Comparison of ENCODE assay signal across 6 cellular contexts in genomic region chr20:63652192-63652980, GRCh38. TPM values are rescaled to one million over a fixed set of nuclear protein-coding genes. Genes with fewer than 3 reads are reported as not detected.
DNase-seq lines count a peak whose midpoint lies in the region; ATAC-seq and TF ChIP-seq lines count a peak whose summit lies in the region.

No MANE protein-coding gene starts in this region.

- TF ChIP-seq CTCF in MCF 10A (IDR thresholded peaks at IDR 0.05; ENCODE audit: unreplicated experiment): no peak

- H3K4me3 Mint-ChIP-seq in MCF 10A (ENCODE audit: unreplicated experiment): peak overlapping the region; percentile 64

- H4K8ac ChIP-seq in neuronal stem cell (ENCODE audit: low read depth, low read length): no peak overlapping the region

- POLR2A ChIA-PET in MCF 10A (lab: Yijun Ruan, JAX): interaction anchor here (0.6 to 1.8 kb wide), 2 partner anchors 10 to 36 kb away, joined by 3 to 5 read pairs; no protein-coding TSS in a partner anchor

- no peaks in the 10 kb centered on the region for H3K27me3 Mint-ChIP-seq in MCF 10A (ENCODE audit: insufficient read depth, unreplicated experiment)

- H2BK12ac ChIP-seq in neuronal stem cell (ENCODE audit: low read length): no peak overlapping the region

- no CpG with 5 or more reads among the region's 91 CpGs for WGBS in neuronal stem cell (ENCODE audit: extremely low coverage in 2 of 2, insufficient read length in 2 of 2, insufficient replicate concordance in 1 of 2), 2 donors

- peak overlapping the region; percentile 58 for H2BK15ac ChIP-seq in neuronal stem cell (ENCODE audit: low read length)

- H4K91ac ChIP-seq in neuronal stem cell (ENCODE audit: low read depth, low read length, poor library complexity): no peak overlapping the region

- H3K4ac ChIP-seq in neuronal stem cell (ENCODE audit: low read length): no peak overlapping the region

- H3K36me3 Mint-ChIP-seq in MCF 10A (ENCODE audit: insufficient read depth, unreplicated experiment): no peaks in the 10 kb centered on the region

- ATAC-seq in GM21360 (IDR thresholded peaks at IDR 0.05; ENCODE audit: unreplicated experiment): no peak
- no peak for ATAC-seq in HG02763 (IDR thresholded peaks at IDR 0.05; ENCODE audit: unreplicated experiment)

- peak overlapping the region; percentile 71 for H2AFZ ChIP-seq in neuronal stem cell (ENCODE audit: low read length)

- BruUV-seq in MCF 10A (replicated peaks; lab: Mats Ljungman, UMichigan): no TSS peak

- H3K79me1 ChIP-seq in neuronal stem cell (ENCODE audit: low read depth, low read length): peaks cover 1% of the 10 kb centered on the region

- H3K4me1 ChIP-seq in neuronal stem cell (ENCODE audit: control insufficient read depth in 2 of 2, insufficient read depth in 1 of 2, low read depth in 1 of 2, low read length in 2 of 2): peaks cover 12 to 15% of the 10 kb centered on the region in 2 donors

- peaks cover 7% of the 10 kb centered on the region for H3K4me1 Mint-ChIP-seq in MCF 10A (ENCODE audit: insufficient read depth, unreplicated experiment)

- peaks cover 0 to 24% of the 10 kb centered on the region in 2 donors for H3K36me3 ChIP-seq in neuronal stem cell (replicated peaks in 1 of 2; ENCODE audit: control insufficient read depth in 2 of 2, insufficient read depth in 2 of 2, low read length in 2 of 2)

- peak overlapping the region; percentile 20 for H2AK5ac ChIP-seq in neuronal stem cell (ENCODE audit: low read depth, low read length)

- intact Hi-C loops in MCF 10A (cut with micrococcal nuclease): no loop called here

- CTCF ChIA-PET in MCF 10A (lab: Yijun Ruan, JAX): no interaction called here

- H3K9me3 ChIP-seq in neuronal stem cell (replicated peaks in 1 of 2; ENCODE audit: control insufficient read depth in 2 of 2, insufficient read depth in 1 of 2, low read depth in 1 of 2, low read length in 2 of 2): no peaks in the 10 kb centered on the region

- peaks cover 0 to 19% (median 4%) of the 10 kb centered on the region in 3 experiments for H3K27me3 ChIP-seq in neuronal stem cell (ENCODE audit: control insufficient read depth in 3 of 3, insufficient read depth in 3 of 3, low read depth in 1 of 3, low read length in 3 of 3)

- H3K18ac ChIP-seq in neuronal stem cell (ENCODE audit: low read length): peak overlapping the region; percentile 80

- no peak overlapping the region for H3K27ac ChIP-seq in neuronal stem cell (replicated peaks; ENCODE audit: low read length)

- peak overlapping the region; percentile 56 for H3K14ac ChIP-seq in neuronal stem cell (ENCODE audit: low read length)

- H3K4me3 ChIP-seq in neuronal stem cell (ENCODE audit: low read length in 2 of 2): peak overlapping the region; percentile 79 to 94

- peak overlapping the region; percentile 91 for H3K23ac ChIP-seq in neuronal stem cell (ENCODE audit: low read depth, low read length, poor library complexity)

- no peak overlapping the region for H3K27ac Mint-ChIP-seq in MCF 10A (ENCODE audit: low read depth, unreplicated experiment)

- no peaks in the 10 kb centered on the region for H3K9me3 Mint-ChIP-seq in MCF 10A (ENCODE audit: unreplicated experiment)

- H2BK120ac ChIP-seq in neuronal stem cell (ENCODE audit: low read depth, low read length): peak overlapping the region; percentile 47

- H2BK5ac ChIP-seq in neuronal stem cell (ENCODE audit: low read length): no peak overlapping the region

- DNase-seq in stimulated activated CD4-positive, alpha-beta T cell treated with anti-CD3 and anti-CD28 coated beads, Interleukin-15, amount 100 ng/mL, for 24 hours: peak; percentile 54
- no peak for DNase-seq in stimulated activated CD4-positive, alpha-beta T cell treated with anti-CD3 and anti-CD28 coated beads, Interleukin-2, amount 100 ng/mL, for 48 hours
- no peak for DNase-seq in MCF 10A (ENCODE audit: unreplicated experiment)
- DNase-seq in neuronal stem cell (ENCODE audit: low spot score): no peak

- peak overlapping the region; percentile 93 for H3K4me2 ChIP-seq in neuronal stem cell (ENCODE audit: insufficient read depth, low read length, poor library complexity, severe bottlenecking)

- peak overlapping the region; percentile 60 for H3K9ac ChIP-seq in neuronal stem cell (ENCODE audit: low read depth, low read length, poor library complexity)

RNA-seq across cellular contexts. Expression of gene STMN3, which starts 0.8 kb away (rescaled TPM):
- 1.7 and 5.3 TPM in 2 replicates for total RNA-seq in MCF 10A (2022)
- polyA plus RNA-seq in neuronal stem cell (2013, experiment 1 of 2): 4.5 TPM
- polyA plus RNA-seq in neuronal stem cell (2013, experiment 2 of 2): 4.6 TPM

RNA-seq across cellular contexts. Expression of gene RTEL1, which starts 5.7 kb away (rescaled TPM):
- 27.9 and 39.2 TPM in 2 replicates for total RNA-seq in MCF 10A (2022)
- 5.1 TPM for polyA plus RNA-seq in neuronal stem cell (2013, experiment 1 of 2)
- polyA plus RNA-seq in neuronal stem cell (2013, experiment 2 of 2): 5.1 TPM

RNA-seq across cellular contexts. Expression of gene GMEB2, which starts 25.5 kb away (rescaled TPM):
- total RNA-seq in MCF 10A (2022): 14.9 and 19.6 TPM in 2 replicates
- 9.0 TPM for polyA plus RNA-seq in neuronal stem cell (2013, experiment 1 of 2)
- 8.7 TPM for polyA plus RNA-seq in neuronal stem cell (2013, experiment 2 of 2)

RNA-seq across cellular contexts. Expression of gene TNFRSF6B, which starts 44.1 kb away (rescaled TPM):
- total RNA-seq in MCF 10A (2022): 12.3 and 24.4 TPM in 2 replicates
- polyA plus RNA-seq in neuronal stem cell (2013, experiment 1 of 2): 0.70 TPM
- polyA plus RNA-seq in neuronal stem cell (2013, experiment 2 of 2): 0.90 TPM

RNA-seq across cellular contexts. Expression of gene ARFRP1, which starts 55.4 kb away (rescaled TPM):
- 60.1 and 65.4 TPM in 2 replicates for total RNA-seq in MCF 10A (2022)
- polyA plus RNA-seq in neuronal stem cell (2013, experiment 1 of 2): 8.8 TPM
- 8.0 TPM for polyA plus RNA-seq in neuronal stem cell (2013, experiment 2 of 2)
